1 cellular context compared by ENCODE assay signal in the genomic region with DNA sequence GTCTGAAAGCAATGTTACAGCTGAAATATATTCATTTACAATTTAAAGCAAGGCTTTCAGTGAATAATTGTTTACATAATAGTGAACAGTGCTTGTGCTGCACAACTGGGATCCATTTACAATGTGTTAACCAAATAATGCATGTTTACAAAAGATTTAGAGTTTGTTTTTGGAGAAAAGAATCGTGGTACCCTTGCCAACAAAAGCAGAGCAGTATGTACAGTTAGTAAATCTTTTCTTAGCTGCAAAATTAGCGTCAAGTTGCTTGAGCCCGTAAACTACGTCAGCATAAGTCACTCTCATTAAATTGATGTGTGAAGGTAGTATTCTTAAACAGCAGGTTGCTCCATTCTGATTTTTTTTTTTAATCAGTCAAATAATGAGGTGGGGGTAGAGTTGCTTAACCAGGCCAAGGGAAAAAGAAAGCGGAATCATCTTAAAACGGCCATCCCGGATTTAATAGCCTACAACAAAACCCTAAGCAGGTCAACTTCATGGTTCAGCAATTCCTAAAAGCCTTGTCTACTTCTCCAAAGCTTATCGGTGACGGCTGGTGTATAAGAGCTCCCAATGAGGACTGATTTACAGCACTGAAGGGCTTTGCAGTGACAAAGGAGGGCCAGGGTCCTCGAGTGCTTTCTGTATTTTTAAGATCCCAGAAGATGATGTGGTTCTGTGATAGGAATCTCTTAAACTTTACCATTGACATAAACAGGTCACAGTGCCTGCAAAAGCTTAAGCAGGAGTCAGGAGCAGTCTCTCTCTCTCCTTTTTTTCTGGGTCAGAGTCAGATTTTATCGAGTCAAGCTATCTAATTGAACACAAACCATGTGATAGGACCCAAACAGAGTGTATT.
TF ChIP-seq lines count a peak whose summit lies in the region.

No MANE protein-coding gene starts in this region.

TF ChIP-seq in H1, 55 proteins besides CTCF, POLR2A, EP300 and RAD21 (continued from another document):
- TF ChIP-seq NRF1 (IDR thresholded peaks at IDR 0.05; ENCODE audit: low read depth, low read length) (no peak), YY1 (IDR thresholded peaks at IDR 0.05; ENCODE audit: low read depth, low read length) (no peak), RFX5 (IDR thresholded peaks at IDR 0.05; ENCODE audit: borderline replicate concordance, low read depth, low read length) (no peak), EZH2 (IDR thresholded peaks at IDR 0.05; ENCODE audit: low read depth, low read length, severe bottlenecking) (no peak), SP1 (IDR thresholded peaks at IDR 0.05; ENCODE audit: low read depth, low read length) (no peak), CBX5 (IDR thresholded peaks at IDR 0.05; ENCODE audit: low read depth, low read length) (no peak), CHD2 (IDR thresholded peaks at IDR 0.05; ENCODE audit: low read length) (no peak), TCF12 (IDR thresholded peaks at IDR 0.05; ENCODE audit: low read depth, low read length) (no peak), SP4 (IDR thresholded peaks at IDR 0.05; ENCODE audit: low read length) (no peak), ASH2L (IDR thresholded peaks at IDR 0.05; ENCODE audit: low read length) (no peak), PHF8 (conservative IDR thresholded peaks at IDR 0.05; ENCODE audit: low read depth, low read length) (no peak)
